16 cellular contexts compared by ENCODE assay signal in the genomic region with DNA sequence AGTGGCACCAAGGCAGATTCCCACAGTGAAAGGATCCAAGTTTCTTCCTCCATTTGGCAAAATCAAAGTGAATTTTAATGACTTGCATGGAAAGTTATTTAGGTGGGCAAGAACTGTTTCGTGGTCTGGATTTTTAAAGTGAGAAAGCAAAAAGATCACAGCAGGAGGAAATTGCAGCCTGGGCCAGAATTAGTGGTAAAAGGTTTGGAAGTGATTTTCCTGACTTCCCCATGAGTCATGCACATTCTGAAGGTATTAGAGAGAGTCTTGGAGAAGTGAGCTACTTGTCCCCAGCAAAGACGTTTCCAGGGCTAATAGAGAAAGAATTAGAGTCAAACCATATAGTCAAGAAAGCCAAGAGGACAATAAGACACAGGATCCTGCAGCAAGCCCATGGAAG.
A peak's percentile ranks its signal among the peaks of the same experiment; 100 is the strongest.
DNase-seq lines count a peak whose midpoint lies in the region; ATAC-seq, FAIRE-seq and TF ChIP-seq lines count a peak whose summit lies in the region.
"Had no signal": no experiment of that assay in that cellular context is flagged by ENCODE, and none has a peak within 500 bp of the region (broad histone marks: within the 10 kb centered on the region; RNA-seq: fewer than 3 reads in every experiment).

No MANE protein-coding gene starts in this region.

- no peak for TF ChIP-seq CTCF in H1 (IDR thresholded peaks at IDR 0.05; ENCODE audit: control extremely low read depth in 1 of 3, insufficient read depth in 1 of 3, low read depth in 1 of 3, low read length in 3 of 3)
- no peak for TF ChIP-seq CTCF in GM10248 (IDR thresholded peaks at IDR 0.05; ENCODE audit: control extremely low read depth, extremely low read depth, low read depth, missing control alignments)

- DNase-seq in Daoy (ENCODE audit: low read depth) (peak; percentile 33), MG63 (peak; percentile 49), H1 (ENCODE audit: low read depth in 1 of 2, low spot score in 2 of 2) (no peak), mesendoderm (peak; percentile 59), GM10248 (ENCODE audit: extremely low spot score) (no peak), erythroblast (lab: John Stamatoyannopoulos, UW) (no peak)
- DNase-seq in activated CD8-positive, alpha-beta T cell treated with anti-CD3 and anti-CD28 coated beads, Interleukin-2, amount 10 ng/mL, durations not matched to agents 7 days and 5 days = no peak
- DNase-seq: activated CD4-positive, alpha-beta T cell treated with anti-CD3 and anti-CD28 coated beads for 48 hours; activated T-cell treated with anti-CD3 and anti-CD28 coated beads, Interleukin-2, amount 50 U/mL, for 4 hours; amniotic stem cell; dermis blood vessel endothelial cell; NCI-H1436 treated with DMSO at 0.1 percent for 48 hours had no signal

- 0 out of 2 replicates have a peak overlapping the region, but pooled peaks have one; percentile 3 for H2AFZ ChIP-seq in H1 (ENCODE audit: low read length)

- no peak overlapping the region for H2BK12ac ChIP-seq in H1 (ENCODE audit: low read depth, low read length)

- H3K36me3 ChIP-seq in MG63 = no peaks in the 10 kb centered on the region
- no peaks in the 10 kb centered on the region for H3K36me3 ChIP-seq in H1 (ENCODE audit: control insufficient read depth in 2 of 4, insufficient read depth in 4 of 4, low read length in 3 of 4)
- H3K36me3 ChIP-seq in mesendoderm (ENCODE audit: control insufficient read depth, insufficient read depth, low read length) = no peaks in the 10 kb centered on the region
- H3K36me3 ChIP-seq: BLaER1, thoracic aorta had no signal

- CTCF ChIA-PET in H1 (lab: Charles Lee; ENCODE audit: partially characterized antibody) = interaction anchor here (0.5 to 1.2 kb wide), 2 partner anchors 705 to 913 kb away, joined by 3 read pairs; no protein-coding TSS in a partner anchor
- CTCF ChIA-PET in GM10248 (lab: Yijun Ruan, JAX) = interaction anchor here (0.9 kb wide), 1 partner anchor 9 kb away, joined by 3 read pairs; no protein-coding TSS in a partner anchor
- CTCF ChIA-PET in activated CD8-positive, alpha-beta T cell treated with anti-CD3 and anti-CD28 coated beads, Interleukin-2, amount 10 ng/mL, durations not matched to agents 7 days and 5 days (lab: Charles Lee) = no interaction called here

- no peak overlapping the region for H4K5ac ChIP-seq in H1 (ENCODE audit: insufficient read length, low read depth, low read length)
- H4K5ac ChIP-seq in mesendoderm (ENCODE audit: low read length) = no peak overlapping the region

- no peak overlapping the region for H2BK20ac ChIP-seq in H1 (ENCODE audit: low read length)

- no peak overlapping the region for H2BK5ac ChIP-seq in H1 (ENCODE audit: low read depth, low read length)
- H2BK5ac ChIP-seq in mesendoderm (ENCODE audit: low read length) = no peak overlapping the region

- no peaks in the 10 kb centered on the region for H3K9me3 ChIP-seq in MG63
- H3K9me3 ChIP-seq in H1 (ENCODE audit: insufficient read depth in 2 of 2, low read depth in 1 of 2, low read length in 1 of 2) = no peaks in the 10 kb centered on the region
- H3K9me3 ChIP-seq: BLaER1, thoracic aorta had no signal

- ATAC-seq in GM18861 (IDR thresholded peaks at IDR 0.05; ENCODE audit: unreplicated experiment) = no peak
- no peak for ATAC-seq in activated CD8-positive, alpha-beta T cell treated with anti-CD3 and anti-CD28 coated beads, Interleukin-2, amount 10 ng/mL, durations not matched to agents 7 days and 5 days
- ATAC-seq: activated T-cell treated with anti-CD3 and anti-CD28 coated beads, Interleukin-2, amount 50 U/mL, for 4 hours; K562 had no signal

- TF ChIP-seq EP300 in H1 (IDR thresholded peaks at IDR 0.05; ENCODE audit: borderline replicate concordance in 1 of 2, low read depth in 2 of 2, low read length in 2 of 2) = no peak

- H2BK15ac ChIP-seq in H1 (ENCODE audit: low read length) (no peak overlapping the region), mesendoderm (replicated peaks; ENCODE audit: low read depth) (no peak overlapping the region)

- no peak overlapping the region for H3K4me3 Mint-ChIP-seq in activated CD8-positive, alpha-beta T cell treated with anti-CD3 and anti-CD28 coated beads, Interleukin-2, amount 10 ng/mL, durations not matched to agents 7 days and 5 days
- H3K4me3 Mint-ChIP-seq: activated T-cell treated with anti-CD3 and anti-CD28 coated beads, Interleukin-2, amount 50 U/mL, for 4 hours had no signal

- H3K4me1 Mint-ChIP-seq in activated CD8-positive, alpha-beta T cell treated with anti-CD3 and anti-CD28 coated beads, Interleukin-2, amount 10 ng/mL, durations not matched to agents 7 days and 5 days (ENCODE audit: low read depth) = no peaks in the 10 kb centered on the region

- TF ChIP-seq RAD21 in H1 (IDR thresholded peaks at IDR 0.05 in 1 of 2, conservative IDR thresholded peaks at IDR 0.05 in 1 of 2; ENCODE audit: low read depth in 2 of 2, low read length in 2 of 2) = no peak

- no peak overlapping the region for H2AK5ac ChIP-seq in H1 (ENCODE audit: low read depth, low read length)
- H2AK5ac ChIP-seq in mesendoderm (ENCODE audit: low read length) = no peak overlapping the region

- H3K9me3 Mint-ChIP-seq in activated CD8-positive, alpha-beta T cell treated with anti-CD3 and anti-CD28 coated beads, Interleukin-2, amount 10 ng/mL, durations not matched to agents 7 days and 5 days (ENCODE audit: insufficient read depth) = no peaks in the 10 kb centered on the region
- H3K9me3 Mint-ChIP-seq: activated T-cell treated with anti-CD3 and anti-CD28 coated beads, Interleukin-2, amount 50 U/mL, for 4 hours had no signal

- TF ChIP-seq POLR2A in H1 (IDR thresholded peaks at IDR 0.05; ENCODE audit: control extremely low read depth in 1 of 2, low read depth in 2 of 2, low read length in 2 of 2) (no peak), erythroblast (IDR thresholded peaks at IDR 0.05; ENCODE audit: low read length) (no peak)

- no peak overlapping the region for H2BK120ac ChIP-seq in H1 (replicated peaks; ENCODE audit: low read depth, low read length)
- H2BK120ac ChIP-seq in mesendoderm (ENCODE audit: low read depth, low read length) = no peak overlapping the region

- H3K56ac ChIP-seq in H1 (replicated peaks; ENCODE audit: insufficient read length, low read depth, low read length) (no peak overlapping the region), mesendoderm (ENCODE audit: low read length) (no peak overlapping the region)

- H3K9ac ChIP-seq in H1 (replicated peaks in 1 of 4; ENCODE audit: extremely low read depth in 1 of 4, low read depth in 3 of 4, low read length in 3 of 4) = no peak overlapping the region
- no peak overlapping the region for H3K9ac ChIP-seq in mesendoderm (ENCODE audit: low read length)
- H3K9ac ChIP-seq: BLaER1 had no signal

- H3K4me2 ChIP-seq in H1 (ENCODE audit: insufficient read depth in 1 of 2, low read depth in 2 of 2, low read length in 2 of 2) (no peak overlapping the region), mesendoderm (ENCODE audit: low read length) (no peak overlapping the region)
- H3K4me2 ChIP-seq: BLaER1 had no signal

- H3K79me1 ChIP-seq in H1 (ENCODE audit: low read depth, low read length) (no peaks in the 10 kb centered on the region), mesendoderm (ENCODE audit: low read length) (no peaks in the 10 kb centered on the region)

- peaks cover 7% of the 10 kb centered on the region for H3K27me3 Mint-ChIP-seq in activated CD8-positive, alpha-beta T cell treated with anti-CD3 and anti-CD28 coated beads, Interleukin-2, amount 10 ng/mL, durations not matched to agents 7 days and 5 days (ENCODE audit: low read depth)

- H3K14ac ChIP-seq in H1 (ENCODE audit: insufficient read length) = no peak overlapping the region

- H3K23ac ChIP-seq in H1 (ENCODE audit: insufficient read length) (no peak overlapping the region), mesendoderm (ENCODE audit: low read length) (no peak overlapping the region)

- no peak overlapping the region for H3K4ac ChIP-seq in H1 (replicated peaks; ENCODE audit: insufficient read length, low read depth, low read length)
- no peak overlapping the region for H3K4ac ChIP-seq in mesendoderm (ENCODE audit: low read depth, low read length)

- H4K20me1 ChIP-seq in H1 (replicated peaks in 1 of 2; ENCODE audit: control insufficient read depth in 1 of 2, insufficient read depth in 2 of 2, low read length in 2 of 2) = no peaks in the 10 kb centered on the region
- H4K20me1 ChIP-seq: BLaER1 had no signal

- no peak overlapping the region for H4K8ac ChIP-seq in H1 (ENCODE audit: extremely low read depth, insufficient read depth, low read length)
- no peak overlapping the region for H4K8ac ChIP-seq in mesendoderm (ENCODE audit: low read depth, low read length)

- H4K91ac ChIP-seq in H1 (replicated peaks; ENCODE audit: insufficient read length, low read length) = no peak overlapping the region

- no peaks in the 10 kb centered on the region for H3K36me3 Mint-ChIP-seq in activated CD8-positive, alpha-beta T cell treated with anti-CD3 and anti-CD28 coated beads, Interleukin-2, amount 10 ng/mL, durations not matched to agents 7 days and 5 days (ENCODE audit: low read depth)

- H3K4me3 ChIP-seq in MG63 (no peak overlapping the region), H1 (ENCODE audit: extremely low read depth in 1 of 4, insufficient read depth in 2 of 4, low read depth in 3 of 4, low read length in 4 of 4) (no peak overlapping the region), mesendoderm (ENCODE audit: low read length) (no peak overlapping the region)
- H3K4me3 ChIP-seq: BLaER1, K562, thoracic aorta had no signal

- no peak overlapping the region for H3K27ac Mint-ChIP-seq in activated CD8-positive, alpha-beta T cell treated with anti-CD3 and anti-CD28 coated beads, Interleukin-2, amount 10 ng/mL, durations not matched to agents 7 days and 5 days

- no peaks in the 10 kb centered on the region for H3K23me2 ChIP-seq in H1 (ENCODE audit: low read depth, low read length)

- no peak for FAIRE-seq in H1 (lab: Jason Lieb, UNC)
- FAIRE-seq: K562 had no signal

- H3K27me3 ChIP-seq in MG63 = no peaks in the 10 kb centered on the region
- H3K27me3 ChIP-seq in H1 (replicated peaks in 1 of 4; ENCODE audit: control insufficient read depth in 3 of 4, extremely low read depth in 1 of 4, insufficient read depth in 3 of 4, low read length in 3 of 4) = no peaks in the 10 kb centered on the region
- no peaks in the 10 kb centered on the region for H3K27me3 ChIP-seq in mesendoderm (ENCODE audit: insufficient read depth, low read length, poor library complexity)
- H3K27me3 ChIP-seq: BLaER1 had no signal

- H3K27ac ChIP-seq in H1 (ENCODE audit: low read depth, low read length) (no peak overlapping the region), mesendoderm (ENCODE audit: low read depth, low read length) (no peak overlapping the region)
- H3K27ac ChIP-seq: BLaER1, thoracic aorta had no signal

- POLR2A ChIA-PET in H1 (lab: Charles Lee; ENCODE audit: partially characterized antibody) (no interaction called here), GM10248 (lab: Yijun Ruan, JAX) (no interaction called here)
- POLR2A ChIA-PET in activated CD8-positive, alpha-beta T cell treated with anti-CD3 and anti-CD28 coated beads, Interleukin-2, amount 10 ng/mL, durations not matched to agents 7 days and 5 days (lab: Charles Lee) = no interaction called here

- H3K18ac ChIP-seq in H1 (ENCODE audit: extremely low read depth, low read length) (no peak overlapping the region), mesendoderm (ENCODE audit: low read length) (no peak overlapping the region)

- H3K4me1 ChIP-seq in H1 (replicated peaks in 1 of 4; ENCODE audit: control insufficient read depth in 3 of 4, insufficient read depth in 4 of 4, low read length in 3 of 4) (no peaks in the 10 kb centered on the region), mesendoderm (ENCODE audit: control insufficient read depth, low read depth, low read length) (no peaks in the 10 kb centered on the region)
- H3K4me1 ChIP-seq: BLaER1 had no signal

- H3K79me2 ChIP-seq in H1 (ENCODE audit: control insufficient read depth in 1 of 2, insufficient read depth in 2 of 2, low read length in 2 of 2) (no peaks in the 10 kb centered on the region), mesendoderm (ENCODE audit: control insufficient read depth, insufficient read depth, low read length) (no peaks in the 10 kb centered on the region)

- WGBS in H1 (ENCODE audit: extremely low coverage in 1 of 2, insufficient coverage in 1 of 2, insufficient read length in 1 of 2, insufficient replicate concordance in 2 of 2, low coverage in 1 of 2, low lambda C conversion rate in 2 of 2, missing lambda C conversion rate in 1 of 2), 2 experiments = 85% methylated on average over 2 of the region's 2 CpGs; no CpG with 5 or more reads in 1 of the 2 experiments
- WGBS in mesendoderm (ENCODE audit: extremely low coverage, insufficient coverage, low lambda C conversion rate) = no CpG with 5 or more reads among the region's 2 CpGs

Comparison
In these comparisons a context has a peak if more than half of its experiments do, and no peak if none do; other contexts are left out.
1. DNase-seq: peak in Daoy (single experiment), MG63 (single experiment) and mesendoderm (single experiment); none in H1 (0 of 2), GM10248 (single experiment), erythroblast (0 of 2) and activated CD8-positive, alpha-beta T cell treated with anti-CD3 and anti-CD28 coated beads, Interleukin-2, amount 10 ng/mL, durations not matched to agents 7 days and 5 days (single experiment).